8 cellular contexts compared by ENCODE assay signal in genomic region chr15:48646364-48646763, GRCh38. TPM values are rescaled to one million over a fixed set of nuclear protein-coding genes. Genes with fewer than 3 reads are reported as not detected.
A peak's percentile ranks its signal among the peaks of the same experiment; 100 is the strongest.
DNase-seq lines count a peak whose midpoint lies in the region; ATAC-seq, FAIRE-seq and TF ChIP-seq lines count a peak whose summit lies in the region.
"Had no signal": no experiment of that assay in that cellular context is flagged by ENCODE, and none has a peak within 500 bp of the region (broad histone marks: within the 10 kb centered on the region; RNA-seq: fewer than 3 reads in every experiment).

No MANE protein-coding gene starts in this region.

- 33% methylated on average over 3 of the region's 9 CpGs for WGBS in HepG2 (ENCODE audit: low lambda C conversion rate)

- TF ChIP-seq CTCF in HFFc6 (IDR thresholded peaks at IDR 0.05): no peak
- TF ChIP-seq CTCF in ascending aorta (IDR thresholded peaks at IDR 0.05): no peak
- TF ChIP-seq CTCF in HepG2 (CRISPR knock-in tag; IDR thresholded peaks at IDR 0.05): no peak

- H2AFZ ChIP-seq in HepG2 (ENCODE audit: low read length): no peak overlapping the region

- H3K27me3 ChIP-seq in ascending aorta (no peaks in the 10 kb centered on the region), HepG2 (ENCODE audit: control insufficient read depth in 1 of 2, insufficient read depth in 2 of 2, low read length in 2 of 2) (peaks cover 2 to 29% of the 10 kb centered on the region in 2 experiments)
- no peaks in the 10 kb centered on the region for H3K27me3 ChIP-seq in CD4-positive, alpha-beta memory T cell (ENCODE audit: insufficient read depth, low read length)

- H3K27me3 Mint-ChIP-seq in HFFc6 (ENCODE audit: insufficient read depth): peaks cover 11% of the 10 kb centered on the region
- H3K27me3 Mint-ChIP-seq in CD4-positive, alpha-beta memory T cell: peaks cover 19 to 24% of the 10 kb centered on the region in 2 donors

- H3K4me3 Mint-ChIP-seq in HFFc6: peak overlapping the region; percentile 100
- peak overlapping the region in 2 of 8 donors; percentile 14 to 65 for H3K4me3 Mint-ChIP-seq in CD4-positive, alpha-beta memory T cell

- peaks cover 33% of the 10 kb centered on the region for H3K36me3 Mint-ChIP-seq in HFFc6 (ENCODE audit: low read depth)
- H3K36me3 Mint-ChIP-seq in CD4-positive, alpha-beta memory T cell: no peaks in the 10 kb centered on the region

- H3K4me1 ChIP-seq in ascending aorta: peaks cover 0 to 6% of the 10 kb centered on the region in 2 donors
- no peaks in the 10 kb centered on the region for H3K4me1 ChIP-seq in HepG2 (ENCODE audit: insufficient read depth, low read length)
- no peaks in the 10 kb centered on the region for H3K4me1 ChIP-seq in CD4-positive, alpha-beta memory T cell (ENCODE audit: insufficient read depth, low read length)

- peak overlapping the region; percentile 92 for H3K27ac Mint-ChIP-seq in HFFc6
- no peak overlapping the region for H3K27ac Mint-ChIP-seq in CD4-positive, alpha-beta memory T cell

- FAIRE-seq in HepG2 (lab: Jason Lieb, UNC): no peak

- peaks cover 31% of the 10 kb centered on the region for H3K4me1 Mint-ChIP-seq in HFFc6 (ENCODE audit: low read depth)
- peaks cover 0 to 5% (median 3%) of the 10 kb centered on the region in 4 donors for H3K4me1 Mint-ChIP-seq in CD4-positive, alpha-beta memory T cell

- H3K27ac ChIP-seq in ascending aorta (peak overlapping the region; percentile 96 to 97), HepG2 (ENCODE audit: extremely low read length, insufficient read depth, low read length) (no peak overlapping the region)
- no peak overlapping the region for H3K27ac ChIP-seq in CD4-positive, alpha-beta memory T cell (ENCODE audit: low read depth, low read length)

- H3K36me3 ChIP-seq in ascending aorta (no peaks in the 10 kb centered on the region), HepG2 (replicated peaks in 1 of 2; ENCODE audit: control insufficient read depth in 1 of 2, insufficient read depth in 2 of 2, low read length in 2 of 2) (no peaks in the 10 kb centered on the region)
- H3K36me3 ChIP-seq in CD4-positive, alpha-beta memory T cell (ENCODE audit: insufficient read depth, low read length): no peaks in the 10 kb centered on the region

- TF ChIP-seq POLR2A in HepG2 (IDR thresholded peaks at IDR 0.05; ENCODE audit: insufficient read depth in 1 of 2, low read depth in 2 of 2, low read length in 2 of 2): no peak

- no peak for ATAC-seq in HepG2

- in situ Hi-C loops in HepG2 (cut with HindIII; ENCODE audit: extremely low pct_ligation_motif_present, low pct_unique_long_range_greater_than_20kb): no loop called here

- TF ChIP-seq EP300 in HepG2 (IDR thresholded peaks at IDR 0.05; ENCODE audit: low read depth in 2 of 2, low read length in 2 of 2) (no peak), HepG2 (CRISPR knock-in tag; IDR thresholded peaks at IDR 0.05; ENCODE audit: borderline replicate concordance) (no peak)

- no TSS peak for BruUV-seq in HepG2 (replicated peaks; lab: Mats Ljungman, UMichigan)

- peaks cover 6% of the 10 kb centered on the region for H3K9me3 Mint-ChIP-seq in HFFc6
- H3K9me3 Mint-ChIP-seq in CD4-positive, alpha-beta memory T cell: peaks cover 0 to 2% (median 0%) of the 10 kb centered on the region in 8 donors

- H3K4me2 ChIP-seq in HepG2 (ENCODE audit: low read depth, low read length): peak overlapping the region; percentile 72

- TF ChIP-seq RAD21 in HepG2 (CRISPR knock-in tag; IDR thresholded peaks at IDR 0.05): no peak

- CTCF ChIA-PET in HepG2 (lab: Yijun Ruan, JAX; ENCODE audit: low intra/inter-chr PET ratio, low total read pairs): no interaction called here
- CTCF ChIA-PET in CD4-positive, alpha-beta memory T cell (lab: Charles Lee; ENCODE audit: partially characterized antibody): no interaction called here

- POLR2A ChIA-PET in HepG2 (lab: Yijun Ruan, JAX): no interaction called here
- POLR2A ChIA-PET in CD4-positive, alpha-beta memory T cell (lab: Charles Lee; ENCODE audit: partially characterized antibody): no interaction called here

- H3K9me3 ChIP-seq in ascending aorta (no peaks in the 10 kb centered on the region), HepG2 (ENCODE audit: low read length) (no peaks in the 10 kb centered on the region)
- H3K9me3 ChIP-seq in CD4-positive, alpha-beta memory T cell (ENCODE audit: control insufficient read depth in 1 of 2, low read length in 2 of 2): no peaks in the 10 kb centered on the region

- no peaks in the 10 kb centered on the region for H4K20me1 ChIP-seq in HepG2 (ENCODE audit: insufficient read depth, low read length)

- no peak for DNase-seq in HFFc6
- no peak for DNase-seq in ascending aorta (ENCODE audit: low spot score in 2 of 2)
- no peak for DNase-seq in HepG2 (ENCODE audit: low spot score)
- DNase-seq in superior temporal gyrus (ENCODE audit: extremely low spot score): peak; percentile 44
- DNase-seq in RKO (ENCODE audit: low spot score): no peak
- DNase-seq in ureter (ENCODE audit: low spot score): no peak
- no peak for DNase-seq in CD4-positive, alpha-beta memory T cell
- DNase-seq: activated CD8-positive, alpha-beta memory T cell treated with anti-CD3 and anti-CD28 coated beads, Interleukin-2, amount 50 U/mL, for 4 hours had no signal

- intact Hi-C loops in ascending aorta (cut with DNase I): loop anchor here (5.0 to 10.0 kb wide), 4 partner anchors 109 to 292 kb away; partner anchors contain the start of gene CEP152
- intact Hi-C loops in HepG2 (cut with micrococcal nuclease; ENCODE audit: unreplicated experiment): loop anchor here (10.0 kb wide), 1 partner anchor 158 kb away; no protein-coding TSS in a partner anchor
- intact Hi-C loops in CD4-positive, alpha-beta memory T cell (cut with micrococcal nuclease): no loop called here

- H3K4me3 ChIP-seq in ascending aorta (peak overlapping the region; percentile 87 to 88), HepG2 (replicated peaks in 1 of 3; ENCODE audit: insufficient read depth in 1 of 3, low read depth in 2 of 3, low read length in 3 of 3) (peak overlapping the region; percentile 63 to 74 (median 64); a peak in 4 of 6 replicates)
- no peak overlapping the region for H3K4me3 ChIP-seq in CD4-positive, alpha-beta memory T cell (ENCODE audit: low read length in 2 of 2)

- H3K9ac ChIP-seq in HepG2 (ENCODE audit: insufficient read depth, low read depth, low read length): no peak overlapping the region

- H3K79me2 ChIP-seq in HepG2 (ENCODE audit: insufficient read depth, low read length): no peaks in the 10 kb centered on the region

TF ChIP-seq in HepG2, 621 proteins besides CTCF, POLR2A, EP300 and RAD21 (continues in another document):
- TF ChIP-seq ZNF547 (CRISPR knock-in tag; IDR thresholded peaks at IDR 0.05): no peak
- TF ChIP-seq MLLT10 (CRISPR knock-in tag; IDR thresholded peaks at IDR 0.05): no peak
- no peak for TF ChIP-seq KDM6A (CRISPR knock-in tag; IDR thresholded peaks at IDR 0.05; ENCODE audit: low read depth)
- TF ChIP-seq FOXJ3 (CRISPR knock-in tag; IDR thresholded peaks at IDR 0.05; ENCODE audit: borderline replicate concordance): no peak
- no peak for TF ChIP-seq ZNF253 (CRISPR knock-in tag; IDR thresholded peaks at IDR 0.05; ENCODE audit: borderline replicate concordance)
- TF ChIP-seq GATAD1 (CRISPR knock-in tag; IDR thresholded peaks at IDR 0.05): no peak
- TF ChIP-seq ZSCAN9 (CRISPR knock-in tag; IDR thresholded peaks at IDR 0.05; ENCODE audit: borderline replicate concordance): no peak
- no peak for TF ChIP-seq MED13 (CRISPR knock-in tag; IDR thresholded peaks at IDR 0.05)

RNA-seq across cellular contexts. Expression of gene FBN1, which starts 0.9 kb away (rescaled TPM):
- 100 to 1,000 TPM; 584 to 754 (median 609) TPM for total RNA-seq in HFFc6 (2021; fragmentation: NEBNext Ultra II Directional; extraction: Animal tissue kit (Norgen Biotek cat#: 25700))
- total RNA-seq in ascending aorta: 164 TPM
- total RNA-seq in HepG2 (2016; rRNA removed; fragmentation: Illumina TruSeq; extraction: Trizol): 1.7 and 3.0 TPM in 2 replicates
- 0.26 and 0.71 TPM in 2 replicates for total RNA-seq in HepG2 (2016; cell fraction: cytosol; rRNA removed; fragmentation: Illumina TruSeq; extraction: Trizol; ENCODE audit: low read depth)
- total RNA-seq in HepG2 (2016; cell fraction: insoluble cytoplasmic fraction; rRNA removed; fragmentation: Illumina TruSeq; extraction: Trizol): 2.3 and 2.8 TPM in 2 replicates
- total RNA-seq in HepG2 (2016; cell fraction: membrane; rRNA removed; fragmentation: Illumina TruSeq; extraction: Trizol): 0.83 and 1.2 TPM in 2 replicates
- total RNA-seq in HepG2 (2016; cell fraction: nucleus; rRNA removed; fragmentation: Illumina TruSeq; extraction: Trizol): 5.1 and 6.3 TPM in 2 replicates
- 0.81 and 1.5 TPM in 2 replicates for polyA plus RNA-seq in HepG2 (2011; rRNA removed)
- 0.67 and 0.86 TPM in 2 replicates for polyA plus RNA-seq in HepG2 (2011; cell fraction: cytosol; rRNA removed)
- 1.1 and 1.4 TPM in 2 replicates for polyA plus RNA-seq in HepG2 (2011; cell fraction: nucleus; rRNA removed)
- 0.33 and 0.64 TPM in 2 replicates for polyA plus RNA-seq in HepG2 (2012)
- 0.17 and 0.28 TPM in 2 replicates for polyA plus RNA-seq in HepG2 (2016; cell fraction: cytosol; fragmentation: Illumina TruSeq; extraction: Trizol; ENCODE audit: low read depth)
- 1.3 and 1.5 TPM in 2 replicates for polyA plus RNA-seq in HepG2 (2016; cell fraction: insoluble cytoplasmic fraction; fragmentation: Illumina TruSeq; extraction: Trizol; ENCODE audit: low read depth)
- polyA plus RNA-seq in HepG2 (2016; cell fraction: membrane; fragmentation: Illumina TruSeq; extraction: Trizol; ENCODE audit: low read depth): 0.23 and 0.33 TPM in 2 replicates
- polyA plus RNA-seq in HepG2 (2016; cell fraction: nucleus; fragmentation: Illumina TruSeq; extraction: Trizol; ENCODE audit: insufficient read depth, low read depth): 3.5 and 5.2 TPM in 2 replicates
- polyA minus RNA-seq in HepG2 (2011; rRNA and poly(A)+ RNA removed; ENCODE audit: low replicate concordance): 3.2 and 11.1 TPM in 2 replicates
- polyA minus RNA-seq in HepG2 (2011; cell fraction: cytosol; rRNA and poly(A)+ RNA removed): 1.7 and 2.0 TPM in 2 replicates
- polyA minus RNA-seq in HepG2 (2011; cell fraction: nucleus; rRNA and poly(A)+ RNA removed): 3.5 and 4.2 TPM in 2 replicates
- 37.1 TPM for total RNA-seq in ureter
- under 1 TPM; 0.20 to 0.22 TPM for total RNA-seq in CD4-positive, alpha-beta memory T cell
- not detected for polyA plus RNA-seq in CD4-positive, alpha-beta memory T cell

Comparison
In these comparisons a context has a peak if more than half of its experiments do, and no peak if none do; other contexts are left out.
1. H3K27ac ChIP-seq: peak in ascending aorta (2 of 2); none in HepG2 (single experiment) and CD4-positive, alpha-beta memory T cell (single experiment).
2. H3K4me3 ChIP-seq: peak in ascending aorta (2 of 2) and HepG2 (3 of 3); none in CD4-positive, alpha-beta memory T cell (0 of 2).